ENCODE assay signal across 20 cellular contexts in genomic region chr1:29094954-29095353, GRCh38. TPM values are rescaled to one million over a fixed set of nuclear protein-coding genes. Genes with fewer than 3 reads are reported as not detected.
A peak's percentile ranks its signal among the peaks of the same experiment; 100 is the strongest.
DNase-seq lines count a peak whose midpoint lies in the region; FAIRE-seq and TF ChIP-seq lines count a peak whose summit lies in the region.
"Had no signal": no experiment of that assay in that cellular context is flagged by ENCODE, and none has a peak within 500 bp of the region (broad histone marks: within the 10 kb centered on the region; RNA-seq: fewer than 3 reads in every experiment).

No MANE protein-coding gene starts in this region.

- H3K27ac ChIP-seq in mammary epithelial cell (ENCODE audit: insufficient read depth, low read depth, low read length) (no peak overlapping the region), epithelial cell of prostate (peak overlapping the region; percentile 42), neural progenitor cell (peak overlapping the region; percentile 49)
- H3K27ac ChIP-seq: 22Rv1, BLaER1 had no signal

- WGBS in mammary epithelial cell (ENCODE audit: low coverage, missing lambda C conversion rate) = 94% methylated on average over 1 of the region's 1 CpG

- no peak overlapping the region for H3K9ac ChIP-seq in mammary epithelial cell (ENCODE audit: insufficient read depth, low read length)
- no peak overlapping the region for H3K9ac ChIP-seq in neural progenitor cell
- H3K9ac ChIP-seq: BLaER1 had no signal

- H3K9me3 Mint-ChIP-seq in MCF 10A (ENCODE audit: unreplicated experiment) = no peaks in the 10 kb centered on the region
- H3K9me3 Mint-ChIP-seq in neural progenitor cell = no peaks in the 10 kb centered on the region

- H3K4me1 Mint-ChIP-seq in MCF 10A (ENCODE audit: insufficient read depth, unreplicated experiment) (no peaks in the 10 kb centered on the region), neural progenitor cell (peaks cover 18% of the 10 kb centered on the region)
- H3K4me1 Mint-ChIP-seq: CD14-positive monocyte had no signal

- H3K27me3 ChIP-seq in mammary epithelial cell (ENCODE audit: insufficient read depth, low read length) = no peaks in the 10 kb centered on the region
- no peaks in the 10 kb centered on the region for H3K27me3 ChIP-seq in neural progenitor cell
- H3K27me3 ChIP-seq: BLaER1 had no signal

- CTCF ChIA-PET in MCF 10A (lab: Yijun Ruan, JAX) = no interaction called here
- CTCF ChIA-PET in mammary epithelial cell (lab: Charles Lee; ENCODE audit: low non-redundant PET) = no interaction called here

- in situ Hi-C loops in mammary epithelial cell (cut with MboI; ENCODE audit: low sequenced_read_pairs in 2 of 2) = no loop called here

- H3K4me1 ChIP-seq in mammary epithelial cell (ENCODE audit: insufficient read depth, low read length) (no peaks in the 10 kb centered on the region), neural progenitor cell (peaks cover 17% of the 10 kb centered on the region)
- H3K4me1 ChIP-seq: BLaER1 had no signal

- H3K36me3 Mint-ChIP-seq in MCF 10A (ENCODE audit: insufficient read depth, unreplicated experiment) (no peaks in the 10 kb centered on the region), neural progenitor cell (peaks cover 32% of the 10 kb centered on the region)

- DNase-seq in MCF 10A (ENCODE audit: unreplicated experiment) (peak; percentile 13), mammary epithelial cell (no peak), epithelial cell of prostate (ENCODE audit: low read depth, low spot score) (no peak), neural progenitor cell (ENCODE audit: low spot score) (no peak), dedifferentiated amniotic fluid mesenchymal stem cell (ENCODE audit: extremely low spot score) (no peak), GM19239 (ENCODE audit: insufficient read length, low spot score) (no peak), GM20000 (ENCODE audit: low spot score) (no peak)
- DNase-seq: CD4-positive, alpha-beta memory T cell; DMS 273 treated with DMSO at 0.1 percent for 48 hours; DMS53; DND-41; GOT3; H7 had no signal

- intact Hi-C loops in MCF 10A (cut with micrococcal nuclease) (no loop called here), mammary epithelial cell (cut with micrococcal nuclease) (no loop called here)

- no peak overlapping the region for H3K27ac Mint-ChIP-seq in MCF 10A (ENCODE audit: low read depth, unreplicated experiment)
- no peak overlapping the region for H3K27ac Mint-ChIP-seq in neural progenitor cell
- H3K27ac Mint-ChIP-seq: CD14-positive monocyte, IgD-negative memory B cell had no signal

- POLR2A ChIA-PET in MCF 10A (lab: Yijun Ruan, JAX) = interaction anchor here (1.0 kb wide), 1 partner anchor 58 kb away, joined by 3 read pairs; no protein-coding TSS in a partner anchor

- H3K27me3 Mint-ChIP-seq in MCF 10A (ENCODE audit: insufficient read depth, unreplicated experiment) = no peaks in the 10 kb centered on the region
- H3K27me3 Mint-ChIP-seq in neural progenitor cell (ENCODE audit: insufficient read depth, low read depth) = no peaks in the 10 kb centered on the region
- H3K27me3 Mint-ChIP-seq: CD4-positive, alpha-beta memory T cell; IgD-negative memory B cell had no signal

- no peak for TF ChIP-seq CTCF in MCF 10A (IDR thresholded peaks at IDR 0.05; ENCODE audit: unreplicated experiment)
- TF ChIP-seq CTCF in mammary epithelial cell (conservative IDR thresholded peaks at IDR 0.05 in 1 of 2, IDR thresholded peaks at IDR 0.05 in 1 of 2; ENCODE audit: extremely low read depth in 1 of 2, insufficient read depth in 1 of 2, low read depth in 1 of 2, low read length in 2 of 2) = no peak
- no peak for TF ChIP-seq CTCF in neural progenitor cell (IDR thresholded peaks at IDR 0.05)
- TF ChIP-seq CTCF in GM20000 (IDR thresholded peaks at IDR 0.05; ENCODE audit: extremely low read depth, missing control alignments) = no peak

- H3K79me2 ChIP-seq in mammary epithelial cell (ENCODE audit: insufficient read depth, low read length) (no peaks in the 10 kb centered on the region), neural progenitor cell (ENCODE audit: low read depth) (no peaks in the 10 kb centered on the region)

- H3K4me3 ChIP-seq in mammary epithelial cell (replicated peaks in 1 of 3; ENCODE audit: insufficient read depth in 1 of 3, low read depth in 2 of 3, low read length in 3 of 3) = no peak overlapping the region
- no peak overlapping the region for H3K4me3 ChIP-seq in neural progenitor cell
- H3K4me3 ChIP-seq: BLaER1 had no signal

- dilution Hi-C loops in mammary epithelial cell (cut with HindIII; ENCODE audit: low sequenced_read_pairs) = no loop called here

- BruUV-seq in MCF 10A (replicated peaks; lab: Mats Ljungman, UMichigan) (no TSS peak), mammary epithelial cell (replicated peaks; lab: Mats Ljungman, UMichigan) (no TSS peak)

- H4K20me1 ChIP-seq in mammary epithelial cell (ENCODE audit: insufficient read depth, low read length) = no peaks in the 10 kb centered on the region
- H4K20me1 ChIP-seq in neural progenitor cell (ENCODE audit: low read depth) = peaks cover 11% of the 10 kb centered on the region
- H4K20me1 ChIP-seq: BLaER1 had no signal

- no peaks in the 10 kb centered on the region for H3K36me3 ChIP-seq in mammary epithelial cell (ENCODE audit: insufficient read depth, low read length)
- H3K36me3 ChIP-seq in neural progenitor cell = peaks cover 14% of the 10 kb centered on the region

- H2AFZ ChIP-seq in mammary epithelial cell (ENCODE audit: low read depth, low read length) (no peak overlapping the region), neural progenitor cell (replicated peaks) (no peak overlapping the region)

- H3K4me3 Mint-ChIP-seq in MCF 10A (ENCODE audit: unreplicated experiment) (no peak overlapping the region), neural progenitor cell (no peak overlapping the region)
- H3K4me3 Mint-ChIP-seq: CD14-positive monocyte; CD4-positive, alpha-beta memory T cell; IgD-negative memory B cell had no signal

- H3K9me3 ChIP-seq in mammary epithelial cell (replicated peaks; ENCODE audit: insufficient read depth, low read length) (no peaks in the 10 kb centered on the region), neural progenitor cell (ENCODE audit: low read depth) (no peaks in the 10 kb centered on the region)

- H3K4me2 ChIP-seq in mammary epithelial cell (ENCODE audit: insufficient read depth, low read depth, low read length) = no peak overlapping the region
- H3K4me2 ChIP-seq in neural progenitor cell = no peak overlapping the region
- H3K4me2 ChIP-seq: BLaER1 had no signal

- peaks cover 18% of the 10 kb centered on the region for H3F3A ChIP-seq in neural progenitor cell (ENCODE audit: low read depth)

- no peak for FAIRE-seq in GM19239 (lab: Jason Lieb, UNC)
- FAIRE-seq: G401.6, GM12891, HepG2 had no signal

RNA-seq across cellular contexts. Expression of gene TMEM200B, which starts 28.7 kb away (rescaled TPM):
- total RNA-seq in MCF 10A (2022) (not detected in 2 replicates), mammary epithelial cell (under 1 TPM in 1 of 2 donors, not detected in 1; 0.33 TPM), neural progenitor cell (ENCODE audit: low replicate concordance) (0.56 and 1.1 TPM in 2 replicates)
- polyA plus RNA-seq in mammary epithelial cell = 0.25 TPM
- polyA minus RNA-seq in mammary epithelial cell = not detected
- total RNA-seq: CD4-positive, alpha-beta memory T cell had no signal
- polyA plus RNA-seq: CD14-positive monocyte had no signal
